Comparison of ENCODE assay signal across 43 cellular contexts in genomic region chr3:191432162-191432561, GRCh38. TPM values are rescaled to one million over a fixed set of nuclear protein-coding genes. Genes with fewer than 3 reads are reported as not detected.
"Had no signal": no experiment of that assay in that cellular context is flagged by ENCODE, and none has a peak within 500 bp of the region (broad histone marks: within the 10 kb centered on the region; RNA-seq: fewer than 3 reads in every experiment).

No MANE protein-coding gene starts in this region.

- H3K27ac ChIP-seq: adrenal gland, ascending aorta, body of pancreas, brain microvascular endothelial cell, breast epithelium, cardiac muscle cell had no signal

- H3K27me3 ChIP-seq: adrenal gland, ascending aorta, body of pancreas, brain microvascular endothelial cell, breast epithelium, cardiac muscle cell had no signal

- H3K4me1 Mint-ChIP-seq: activated naive CD4-positive, alpha-beta T cell treated with anti-CD3 and anti-CD28 coated beads, Interleukin-2, amount 10 ng/mL, durations not matched to agents 7 days and 5 days; activated naive CD4-positive, alpha-beta T cell treated with anti-CD3 and anti-CD28 coated beads, Interleukin-2, amount 50 U/mL, for 24 hours; activated naive CD8-positive, alpha-beta T cell treated with anti-CD3 and anti-CD28 coated beads for 36 hours; activated naive CD8-positive, alpha-beta T cell treated with anti-CD3 and anti-CD28 coated beads, Interleukin-2, amount 10 ng/mL, durations not matched to agents 7 days and 5 days; activated naive CD8-positive, alpha-beta T cell treated with anti-CD3 and anti-CD28 coated beads, Interleukin-2, amount 50 U/mL, for 24 hours; activated T-helper 17 cell treated with anti-CD3 and anti-CD28 coated beads, Interleukin-2, amount 50 U/mL, for 72 hours; brain; central memory CD8-positive, alpha-beta T cell had no signal

- H3K4me3 Mint-ChIP-seq: activated naive CD4-positive, alpha-beta T cell treated with anti-CD3 and anti-CD28 coated beads, Interleukin-2, amount 10 ng/mL, durations not matched to agents 7 days and 5 days; activated naive CD4-positive, alpha-beta T cell treated with anti-CD3 and anti-CD28 coated beads, Interleukin-2, amount 50 U/mL, for 24 hours; activated naive CD8-positive, alpha-beta T cell; activated naive CD8-positive, alpha-beta T cell treated with anti-CD3 and anti-CD28 coated beads for 36 hours; activated naive CD8-positive, alpha-beta T cell treated with anti-CD3 and anti-CD28 coated beads, Interleukin-2, amount 10 ng/mL, durations not matched to agents 7 days and 5 days; activated naive CD8-positive, alpha-beta T cell treated with anti-CD3 and anti-CD28 coated beads, Interleukin-2, amount 50 U/mL, for 24 hours; activated T-cell treated with anti-CD3 and anti-CD28 coated beads, Interleukin-2, amount 50 U/mL, for 24 hours; activated T-cell treated with anti-CD3 and anti-CD28 coated beads, Interleukin-2, amount 50 U/mL, for 4 hours; activated T-cell treated with anti-CD3 and anti-CD28 coated beads, Interleukin-2, amount 50 U/mL, for 72 hours; activated T-helper 1 cell treated with anti-CD3 and anti-CD28 coated beads, Interleukin-12 subunit alpha, Interleukin-12 subunit beta, Interleukin-2, Interleukin-4 antibody, amounts not matched to agents 30 ng/mL and 10 ng/mL and 1 ng/mL, durations not matched to agents 14 hours and 24 hours and 36 hours; activated T-helper 17 cell treated with anti-CD3 and anti-CD28 coated beads, Interleukin-2, amount 50 U/mL, for 72 hours; brain; central memory CD8-positive, alpha-beta T cell had no signal

- DNase-seq: activated effector memory CD4-positive, alpha-beta T cell treated with anti-CD3 and anti-CD28 coated beads, Interleukin-2, amount 50 U/mL, for 16 hours; activated effector memory CD4-positive, alpha-beta T cell treated with Interleukin-2 at 50 U/mL for 16 hours; activated gamma-delta T cell; activated gamma-delta T cell treated with Interleukin-2 at 50 U/mL for 16 hours; activated naive CD4-positive, alpha-beta T cell; activated naive CD4-positive, alpha-beta T cell treated with anti-CD3 and anti-CD28 coated beads, Interleukin-2, amount 10 ng/mL, durations not matched to agents 7 days and 5 days; activated naive CD4-positive, alpha-beta T cell treated with anti-CD3 and anti-CD28 coated beads, Interleukin-2, amount 50 U/mL, for 16 hours; activated naive CD4-positive, alpha-beta T cell treated with Interleukin-2 at 50 U/mL for 16 hours; activated naive CD8-positive, alpha-beta T cell treated with anti-CD3 and anti-CD28 coated beads for 36 hours; activated naive CD8-positive, alpha-beta T cell treated with anti-CD3 and anti-CD28 coated beads, Interleukin-2, amount 10 ng/mL, durations not matched to agents 7 days and 5 days; activated naive CD8-positive, alpha-beta T cell treated with anti-CD3 and anti-CD28 coated beads, Interleukin-2, amount 50 U/mL, for 24 hours; activated T-cell treated with anti-CD3 and anti-CD28 coated beads, Interleukin-2, amount 50 U/mL, for 1 hour; activated T-cell treated with anti-CD3 and anti-CD28 coated beads, Interleukin-2, amount 50 U/mL, for 24 hours; activated T-cell treated with anti-CD3 and anti-CD28 coated beads, Interleukin-2, amount 50 U/mL, for 4 hours; activated T-cell treated with anti-CD3 and anti-CD28 coated beads, Interleukin-2, amount 50 U/mL, for 48 hours; activated T-cell treated with anti-CD3 and anti-CD28 coated beads, Interleukin-2, amount 50 U/mL, for 72 hours; adrenal gland; amniotic stem cell; amygdala; anterior cingulate cortex; aorta; body of pancreas; brain microvascular endothelial cell; caudate nucleus; central memory CD4-positive, alpha-beta T cell; cerebellar nuclear complex had no signal

- H3K9me3 ChIP-seq: adrenal gland, ascending aorta, body of pancreas, breast epithelium had no signal

- H3K9me3 Mint-ChIP-seq: activated naive CD4-positive, alpha-beta T cell treated with anti-CD3 and anti-CD28 coated beads, Interleukin-2, amount 10 ng/mL, durations not matched to agents 7 days and 5 days; activated naive CD8-positive, alpha-beta T cell treated with anti-CD3 and anti-CD28 coated beads for 36 hours; activated naive CD8-positive, alpha-beta T cell treated with anti-CD3 and anti-CD28 coated beads, Interleukin-2, amount 10 ng/mL, durations not matched to agents 7 days and 5 days; activated naive CD8-positive, alpha-beta T cell treated with anti-CD3 and anti-CD28 coated beads, Interleukin-2, amount 50 U/mL, for 24 hours; activated T-cell treated with anti-CD3 and anti-CD28 coated beads, Interleukin-2, amount 50 U/mL, for 4 hours; activated T-helper 1 cell treated with anti-CD3 and anti-CD28 coated beads, Interleukin-12 subunit alpha, Interleukin-12 subunit beta, Interleukin-2, Interleukin-4 antibody, amounts not matched to agents 30 ng/mL and 10 ng/mL and 1 ng/mL, durations not matched to agents 14 hours and 24 hours and 36 hours; activated T-helper 17 cell treated with anti-CD3 and anti-CD28 coated beads, Interleukin-2, amount 50 U/mL, for 72 hours; activated T-helper 2 cell treated with anti-CD3 and anti-CD28 coated beads, Interferon-gamma antibody, Interleukin-2, Interleukin-4, amounts not matched to agents 10 μg/mL and 5 μg/mL and 100 μg/mL, durations not matched to agents 14 hours and 24 hours and 36 hours had no signal

- FAIRE-seq: astrocyte, bronchial epithelial cell had no signal

- H3K36me3 Mint-ChIP-seq: activated naive CD4-positive, alpha-beta T cell treated with anti-CD3 and anti-CD28 coated beads, Interleukin-2, amount 10 ng/mL, durations not matched to agents 7 days and 5 days; activated naive CD4-positive, alpha-beta T cell treated with anti-CD3 and anti-CD28 coated beads, Interleukin-2, amount 50 U/mL, for 24 hours; activated naive CD4-positive, alpha-beta T cell treated with anti-CD3 and anti-CD28 coated beads, Interleukin-2, amount 50 U/mL, for 72 hours; activated naive CD8-positive, alpha-beta T cell; activated naive CD8-positive, alpha-beta T cell treated with anti-CD3 and anti-CD28 coated beads for 36 hours; activated naive CD8-positive, alpha-beta T cell treated with anti-CD3 and anti-CD28 coated beads, Interleukin-2, amount 10 ng/mL, durations not matched to agents 7 days and 5 days; brain had no signal

- H3K27me3 Mint-ChIP-seq: activated naive CD4-positive, alpha-beta T cell treated with anti-CD3 and anti-CD28 coated beads, Interleukin-2, amount 10 ng/mL, durations not matched to agents 7 days and 5 days; activated naive CD4-positive, alpha-beta T cell treated with anti-CD3 and anti-CD28 coated beads, Interleukin-2, amount 50 U/mL, for 24 hours; activated naive CD8-positive, alpha-beta T cell; activated naive CD8-positive, alpha-beta T cell treated with anti-CD3 and anti-CD28 coated beads for 36 hours; activated naive CD8-positive, alpha-beta T cell treated with anti-CD3 and anti-CD28 coated beads, Interleukin-2, amount 10 ng/mL, durations not matched to agents 7 days and 5 days; activated naive CD8-positive, alpha-beta T cell treated with anti-CD3 and anti-CD28 coated beads, Interleukin-2, amount 50 U/mL, for 24 hours; activated T-cell treated with anti-CD3 and anti-CD28 coated beads, Interleukin-2, amount 50 U/mL, for 24 hours; activated T-helper 17 cell treated with anti-CD3 and anti-CD28 coated beads, Interleukin-2, amount 50 U/mL, for 72 hours; central memory CD8-positive, alpha-beta T cell had no signal

- ATAC-seq: activated naive CD4-positive, alpha-beta T cell treated with anti-CD3 and anti-CD28 coated beads, Interleukin-2, amount 50 U/mL, for 72 hours; activated naive CD8-positive, alpha-beta T cell treated with anti-CD3 and anti-CD28 coated beads, Interleukin-2, amount 50 U/mL, for 24 hours; activated T-cell treated with anti-CD3 and anti-CD28 coated beads, Interleukin-2, amount 50 U/mL, for 4 hours; activated T-cell treated with anti-CD3 and anti-CD28 coated beads, Interleukin-2, amount 50 U/mL, for 72 hours; activated T-helper 17 cell treated with anti-CD3 and anti-CD28 coated beads, Interleukin-2, amount 50 U/mL, for 72 hours had no signal

- H3K4me1 ChIP-seq: adrenal gland, ascending aorta, breast epithelium had no signal

- H3K4me3 ChIP-seq: adrenal gland, ascending aorta, body of pancreas, breast epithelium, cardiac muscle cell had no signal

- H3K36me3 ChIP-seq: adrenal gland, ascending aorta, brain microvascular endothelial cell, breast epithelium, cardiac muscle cell had no signal

- H3K27ac Mint-ChIP-seq: activated naive CD4-positive, alpha-beta T cell treated with anti-CD3 and anti-CD28 coated beads, Interleukin-2, amount 10 ng/mL, durations not matched to agents 7 days and 5 days; activated naive CD4-positive, alpha-beta T cell treated with anti-CD3 and anti-CD28 coated beads, Interleukin-2, amount 50 U/mL, for 24 hours; activated naive CD4-positive, alpha-beta T cell treated with anti-CD3 and anti-CD28 coated beads, Interleukin-2, amount 50 U/mL, for 72 hours; activated naive CD8-positive, alpha-beta T cell; activated naive CD8-positive, alpha-beta T cell treated with anti-CD3 and anti-CD28 coated beads for 36 hours; activated naive CD8-positive, alpha-beta T cell treated with anti-CD3 and anti-CD28 coated beads, Interleukin-2, amount 10 ng/mL, durations not matched to agents 7 days and 5 days; activated naive CD8-positive, alpha-beta T cell treated with anti-CD3 and anti-CD28 coated beads, Interleukin-2, amount 50 U/mL, for 24 hours; activated T-cell treated with anti-CD3 and anti-CD28 coated beads, Interleukin-2, amount 50 U/mL, for 24 hours; activated T-cell treated with anti-CD3 and anti-CD28 coated beads, Interleukin-2, amount 50 U/mL, for 72 hours; activated T-helper 1 cell treated with anti-CD3 and anti-CD28 coated beads, Interleukin-12 subunit alpha, Interleukin-12 subunit beta, Interleukin-2, Interleukin-4 antibody, amounts not matched to agents 30 ng/mL and 10 ng/mL and 1 ng/mL, durations not matched to agents 14 hours and 24 hours and 36 hours; activated T-helper 17 cell treated with anti-CD3 and anti-CD28 coated beads, Interleukin-2, amount 50 U/mL, for 72 hours; activated T-helper 2 cell treated with anti-CD3 and anti-CD28 coated beads, Interferon-gamma antibody, Interleukin-2, Interleukin-4, amounts not matched to agents 10 μg/mL and 5 μg/mL and 100 μg/mL, durations not matched to agents 14 hours and 24 hours and 36 hours; brain had no signal

RNA-seq across cellular contexts. Expression of gene PYDC2, which starts 28.8 kb away (rescaled TPM):
- total RNA-seq: activated naive CD4-positive, alpha-beta T cell treated with anti-CD3 and anti-CD28 coated beads, Interleukin-2, amount 50 U/mL, for 72 hours; activated naive CD8-positive, alpha-beta T cell treated with anti-CD3 and anti-CD28 coated beads for 36 hours; activated naive CD8-positive, alpha-beta T cell treated with anti-CD3 and anti-CD28 coated beads, Interleukin-2, amount 10 ng/mL, durations not matched to agents 7 days and 5 days; activated T-cell treated with anti-CD3 and anti-CD28 coated beads, Interleukin-2, amount 50 U/mL, for 4 hours; activated T-cell treated with anti-CD3 and anti-CD28 coated beads, Interleukin-2, amount 50 U/mL, for 72 hours; activated T-helper 1 cell treated with anti-CD3 and anti-CD28 coated beads, Interleukin-12 subunit alpha, Interleukin-12 subunit beta, Interleukin-2, Interleukin-4 antibody, amounts not matched to agents 30 ng/mL and 10 ng/mL and 1 ng/mL, durations not matched to agents 14 hours and 24 hours and 36 hours; activated T-helper 17 cell treated with anti-CD3 and anti-CD28 coated beads, Interleukin-2, amount 50 U/mL, for 72 hours; activated T-helper 2 cell treated with anti-CD3 and anti-CD28 coated beads, Interferon-gamma antibody, Interleukin-2, Interleukin-4, amounts not matched to agents 10 μg/mL and 5 μg/mL and 100 μg/mL, durations not matched to agents 14 hours and 24 hours and 36 hours; aorta; ascending aorta; astrocyte; body of pancreas; breast epithelium; bronchial epithelial cell; cardiac muscle cell; cardiac septum; cerebellum; chondrocyte had no signal
- polyA plus RNA-seq: adipose tissue, adrenal gland, aorta, cardiac muscle cell had no signal
